14 cellular contexts compared by ENCODE assay signal in genomic region chr13:108947551-108948030, GRCh38.
DNase-seq lines count a peak whose midpoint lies in the region; ATAC-seq and TF ChIP-seq lines count a peak whose summit lies in the region.
"Had no signal": no experiment of that assay in that cellular context is flagged by ENCODE, and none has a peak within 500 bp of the region (broad histone marks: within the 10 kb centered on the region; RNA-seq: fewer than 3 reads in every experiment).

No MANE protein-coding gene starts in this region.

- ATAC-seq in HG03565 (IDR thresholded peaks at IDR 0.05; ENCODE audit: unreplicated experiment) = no peak
- ATAC-seq in GM19463 (IDR thresholded peaks at IDR 0.05; ENCODE audit: unreplicated experiment) = no peak
- ATAC-seq: GM12878 had no signal

- H3K9me3 Mint-ChIP-seq in HFFc6 (no peaks in the 10 kb centered on the region), osteocyte (ENCODE audit: unreplicated experiment) (no peaks in the 10 kb centered on the region)

- H3K27me3 Mint-ChIP-seq in HFFc6 (ENCODE audit: insufficient read depth) = no peaks in the 10 kb centered on the region
- no peaks in the 10 kb centered on the region for H3K27me3 Mint-ChIP-seq in osteocyte (ENCODE audit: unreplicated experiment)
- H3K27me3 Mint-ChIP-seq: B cell had no signal

- H3K4me3 Mint-ChIP-seq in HFFc6 (no peak overlapping the region; the same call in 1 of the 2 replicates), osteocyte (ENCODE audit: unreplicated experiment) (no peak overlapping the region)
- H3K4me3 Mint-ChIP-seq: B cell had no signal

- no peak for TF ChIP-seq POLR2A in erythroblast (IDR thresholded peaks at IDR 0.05; ENCODE audit: low read length)

- TF ChIP-seq CTCF in HFFc6 (IDR thresholded peaks at IDR 0.05) (no peak), fibroblast of mammary gland (conservative IDR thresholded peaks at IDR 0.05; ENCODE audit: control insufficient read depth, insufficient read depth, low read depth, low read length) (no peak), osteocyte (IDR thresholded peaks at IDR 0.05) (no peak)

- no peak overlapping the region for H3K4me3 ChIP-seq in ACC112 (ENCODE audit: low read depth, low read length)
- no peak overlapping the region for H3K4me3 ChIP-seq in fibroblast of mammary gland (ENCODE audit: control insufficient read depth, low read depth, low read length)
- H3K4me3 ChIP-seq: GM12878, smooth muscle cell had no signal

- H3K79me2 ChIP-seq in ACC112 (ENCODE audit: control insufficient read depth, insufficient read depth, low read length, unreplicated experiment) = no peaks in the 10 kb centered on the region

- H2AFZ ChIP-seq in ACC112 (ENCODE audit: low read length, unreplicated experiment) = peak overlapping the region; percentile 72

- H3K36me3 Mint-ChIP-seq in HFFc6 (ENCODE audit: low read depth) (no peaks in the 10 kb centered on the region), osteocyte (ENCODE audit: unreplicated experiment) (no peaks in the 10 kb centered on the region)

- DNase-seq in HFFc6 = peak; percentile 1
- peak; percentile 97 for DNase-seq in fibroblast of mammary gland (ENCODE audit: low read depth)
- no peak for DNase-seq in osteocyte (ENCODE audit: extremely low spot score, unreplicated experiment)
- no peak for DNase-seq in foreskin melanocyte
- no peak for DNase-seq in erythroblast (lab: John Stamatoyannopoulos, UW)
- DNase-seq: activated naive CD4-positive, alpha-beta T cell; NCI-H1105 treated with DMSO at 0.1 percent for 48 hours; WERI-Rb-1 had no signal

- no peak overlapping the region; the same call in 1 of the 2 replicates for H3K27ac Mint-ChIP-seq in HFFc6
- peak overlapping the region; percentile 87 for H3K27ac Mint-ChIP-seq in osteocyte (ENCODE audit: unreplicated experiment)
- H3K27ac Mint-ChIP-seq: B cell had no signal

- peaks cover 21% of the 10 kb centered on the region for H3K4me1 ChIP-seq in ACC112 (ENCODE audit: control insufficient read depth, insufficient read depth, low read length, unreplicated experiment)

- peak overlapping the region; percentile 38; the same call in 1 of the 2 replicates for H3K27ac ChIP-seq in ACC112 (ENCODE audit: low read depth, low read length)
- H3K27ac ChIP-seq: WERI-Rb-1 had no signal

- no peaks in the 10 kb centered on the region for H3K27me3 ChIP-seq in ACC112 (ENCODE audit: insufficient read depth, low read length)

- H3K4me1 Mint-ChIP-seq in HFFc6 (ENCODE audit: low read depth) (peaks cover 17% of the 10 kb centered on the region), osteocyte (ENCODE audit: unreplicated experiment) (peaks cover 22% of the 10 kb centered on the region)
- H3K4me1 Mint-ChIP-seq: B cell had no signal

- no peaks in the 10 kb centered on the region for H3K36me3 ChIP-seq in ACC112 (ENCODE audit: insufficient read depth, low read length)
- H3K36me3 ChIP-seq: WERI-Rb-1 had no signal

Comparison
In these comparisons a context has a peak if more than half of its experiments do, and no peak if none do; other contexts are left out.
1. DNase-seq: peak in HFFc6 (single experiment) and fibroblast of mammary gland (single experiment); none in osteocyte (single experiment), foreskin melanocyte (single experiment) and erythroblast (0 of 2).